Comparison of ENCODE assay signal across 9 cellular contexts in the genomic region with DNA sequence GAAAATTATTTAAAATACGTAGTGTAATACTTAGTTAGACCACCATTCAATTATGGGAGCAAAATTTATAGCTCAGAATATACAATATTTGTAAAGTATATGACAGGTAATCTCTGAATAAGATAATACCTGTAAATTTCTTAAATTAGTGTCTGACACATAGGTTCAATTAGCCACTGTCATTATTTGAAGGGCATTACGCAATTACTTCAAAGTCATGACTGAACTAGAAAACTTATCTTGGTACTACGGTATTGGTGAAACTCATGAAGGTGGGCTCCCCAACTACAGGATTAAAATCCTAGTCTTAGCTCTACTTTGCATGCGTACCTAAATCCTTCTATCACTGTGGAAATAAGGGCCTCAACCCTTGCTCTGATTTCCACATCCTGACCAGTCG.
"Had no signal": no experiment of that assay in that cellular context is flagged by ENCODE, and none has a peak within 500 bp of the region (broad histone marks: within the 10 kb centered on the region; RNA-seq: fewer than 3 reads in every experiment).

No MANE protein-coding gene starts in this region.

- H3K9ac ChIP-seq: GM23248 had no signal

- H3K36me3 ChIP-seq: HAP-1 had no signal

- ATAC-seq: GM23338, HCT116 had no signal

- H3K4me3 ChIP-seq: GM23248, GM23338, HAP-1 had no signal

- H2AFZ ChIP-seq: GM23248, GM23338 had no signal

- H3K9me3 ChIP-seq: HAP-1 had no signal

- H3K4me2 ChIP-seq: GM23338 had no signal

- DNase-seq: GM23248, GOT3, H7, H9, HCEC 1CT, HFFc6 had no signal

- H3K27ac ChIP-seq: GM23248 had no signal
